In the genomic region with DNA sequence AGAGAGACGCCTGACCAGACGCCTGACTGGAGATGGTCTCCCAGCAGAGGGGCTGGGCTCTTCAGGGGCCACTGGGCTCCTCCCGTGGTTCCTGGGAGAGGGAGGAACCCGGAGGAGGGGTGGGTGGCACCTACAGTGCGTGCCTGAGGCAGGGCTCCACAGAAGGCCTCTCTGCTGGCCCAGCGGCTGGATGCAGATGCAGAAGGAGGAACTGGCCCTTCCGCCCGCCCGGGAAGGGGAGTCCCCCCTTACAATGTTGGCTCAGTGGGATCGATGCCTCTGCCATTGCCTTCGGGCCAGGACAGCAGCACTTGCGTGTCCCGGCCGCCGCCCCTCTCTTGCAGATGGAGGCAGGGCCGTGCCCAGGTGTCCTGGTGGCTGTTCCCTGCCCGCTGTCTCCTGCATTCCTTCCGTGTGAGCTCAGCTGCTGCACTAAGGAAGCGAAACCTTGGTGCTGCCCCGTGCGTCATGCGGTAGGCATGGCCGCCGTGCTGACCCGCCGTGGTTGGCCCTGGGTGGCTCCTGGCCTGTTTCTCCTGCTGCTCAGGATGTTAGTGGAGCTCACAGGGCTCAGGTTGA, we compare ENCODE assay signal across 9 cellular contexts. TPM values are rescaled to one million over a fixed set of nuclear protein-coding genes. Genes with fewer than 3 reads are reported as not detected.
DNase-seq lines count a peak whose midpoint lies in the region; ATAC-seq and TF ChIP-seq lines count a peak whose summit lies in the region.
"Had no signal": no experiment of that assay in that cellular context is flagged by ENCODE, and none has a peak within 500 bp of the region (broad histone marks: within the 10 kb centered on the region; RNA-seq: fewer than 3 reads in every experiment).

No MANE protein-coding gene starts in this region.

- H2AFZ ChIP-seq in neural progenitor cell (replicated peaks): no peak overlapping the region

- peak; percentile 82 for DNase-seq in 8988T
- DNase-seq in MV-4-11 (lab: John Stamatoyannopoulos, UW): peak; percentile 78
- DNase-seq in memory B cell (ENCODE audit: low spot score in 2 of 2): no peak
- DNase-seq in neural progenitor cell (ENCODE audit: low spot score): no peak
- no peak for DNase-seq in OCI-M2 (lab: John Stamatoyannopoulos, UW; ENCODE audit: unreplicated experiment)
- DNase-seq in NCI-H748 (lab: John Stamatoyannopoulos, UW; ENCODE audit: unreplicated experiment): no peak
- DNase-seq in SJCRH30: no peak

- H4K20me1 ChIP-seq in neural progenitor cell (ENCODE audit: low read depth): peaks cover 32% of the 10 kb centered on the region

- no peak overlapping the region for H3K9ac ChIP-seq in neural progenitor cell

- peak overlapping the region; percentile 73 for H3K4me3 Mint-ChIP-seq in dendritic cell treated with granulocyte-macrophage colony-stimulating factor and Interleukin-4, amounts not matched to agents 40 ng/mL and 50 ng/mL, for 4 days
- H3K4me3 Mint-ChIP-seq in memory B cell (peak overlapping the region; percentile 79), neural progenitor cell (no peak overlapping the region)

- H3K4me2 ChIP-seq in neural progenitor cell: no peak overlapping the region

- H3K79me2 ChIP-seq in neural progenitor cell (ENCODE audit: low read depth): peaks cover 24% of the 10 kb centered on the region

- no peak for TF ChIP-seq CTCF in neural progenitor cell (IDR thresholded peaks at IDR 0.05)

- H3F3A ChIP-seq in neural progenitor cell (ENCODE audit: low read depth): no peaks in the 10 kb centered on the region

- H3K9me3 ChIP-seq in neural progenitor cell (ENCODE audit: low read depth) (no peaks in the 10 kb centered on the region), SJCRH30 (replicated peaks) (no peaks in the 10 kb centered on the region)

- H3K9me3 Mint-ChIP-seq in dendritic cell treated with granulocyte-macrophage colony-stimulating factor and Interleukin-4, amounts not matched to agents 40 ng/mL and 50 ng/mL, for 4 days: no peaks in the 10 kb centered on the region
- H3K9me3 Mint-ChIP-seq in memory B cell (no peaks in the 10 kb centered on the region), neural progenitor cell (no peaks in the 10 kb centered on the region)
- H3K9me3 Mint-ChIP-seq: T-cell had no signal

- peaks cover 81% of the 10 kb centered on the region for H3K4me1 Mint-ChIP-seq in dendritic cell treated with granulocyte-macrophage colony-stimulating factor and Interleukin-4, amounts not matched to agents 40 ng/mL and 50 ng/mL, for 4 days (ENCODE audit: low read depth)
- H3K4me1 Mint-ChIP-seq in memory B cell (peaks cover 6% of the 10 kb centered on the region), neural progenitor cell (peaks cover 42% of the 10 kb centered on the region)

- H3K27me3 Mint-ChIP-seq in dendritic cell treated with granulocyte-macrophage colony-stimulating factor and Interleukin-4, amounts not matched to agents 40 ng/mL and 50 ng/mL, for 4 days: peaks cover 5% of the 10 kb centered on the region
- peaks cover 18% of the 10 kb centered on the region for H3K27me3 Mint-ChIP-seq in memory B cell
- H3K27me3 Mint-ChIP-seq in neural progenitor cell (ENCODE audit: insufficient read depth, low read depth): peaks cover 2% of the 10 kb centered on the region
- H3K27me3 Mint-ChIP-seq: T-cell had no signal

- intact Hi-C loops in dendritic cell treated with granulocyte-macrophage colony-stimulating factor and Interleukin-4, amounts not matched to agents 40 ng/mL and 50 ng/mL, for 4 days (cut with micrococcal nuclease): loop anchor here (2.0 kb wide), 1 partner anchor 15 kb away; the partner anchor contains the start of gene BAIAP2

- peak; percentile 84 for ATAC-seq in memory B cell (ENCODE audit: low read depth)

- peak overlapping the region; percentile 98 for H3K27ac Mint-ChIP-seq in dendritic cell treated with granulocyte-macrophage colony-stimulating factor and Interleukin-4, amounts not matched to agents 40 ng/mL and 50 ng/mL, for 4 days
- H3K27ac Mint-ChIP-seq in memory B cell: no peak overlapping the region
- H3K27ac Mint-ChIP-seq in neural progenitor cell: no peak overlapping the region

- no peak overlapping the region for H3K4me3 ChIP-seq in neural progenitor cell
- no peak overlapping the region for H3K4me3 ChIP-seq in SJCRH30

- no peak overlapping the region for H3K27ac ChIP-seq in neural progenitor cell
- no peak overlapping the region for H3K27ac ChIP-seq in SJCRH30

- H3K4me1 ChIP-seq in neural progenitor cell (peaks cover 22% of the 10 kb centered on the region), SJCRH30 (peaks cover 15% of the 10 kb centered on the region)

- H3K27me3 ChIP-seq in neural progenitor cell (no peaks in the 10 kb centered on the region), SJCRH30 (no peaks in the 10 kb centered on the region)

- H3K36me3 Mint-ChIP-seq in dendritic cell treated with granulocyte-macrophage colony-stimulating factor and Interleukin-4, amounts not matched to agents 40 ng/mL and 50 ng/mL, for 4 days (ENCODE audit: low read depth): peaks cover 58% of the 10 kb centered on the region
- H3K36me3 Mint-ChIP-seq in memory B cell (no peaks in the 10 kb centered on the region), neural progenitor cell (peaks cover 3% of the 10 kb centered on the region)
- H3K36me3 Mint-ChIP-seq: T-cell had no signal

- no peaks in the 10 kb centered on the region for H3K36me3 ChIP-seq in neural progenitor cell
- H3K36me3 ChIP-seq in SJCRH30: no peaks in the 10 kb centered on the region

RNA-seq across cellular contexts. Expression of gene BAIAP2, which starts 15.1 kb away (rescaled TPM):
- 15.6 and 16.1 TPM in 2 replicates for total RNA-seq in neural progenitor cell (ENCODE audit: low replicate concordance)
- total RNA-seq in SJCRH30 (2014; rRNA removed; shearing (Covaris generic)): 22.1 and 26.0 TPM in 2 replicates

RNA-seq across cellular contexts. Expression of gene CHMP6, which starts 58.4 kb away (rescaled TPM):
- total RNA-seq in neural progenitor cell (ENCODE audit: low replicate concordance): 11.5 and 20.9 TPM in 2 replicates
- total RNA-seq in SJCRH30 (2014; rRNA removed; shearing (Covaris generic)): 23.5 and 27.6 TPM in 2 replicates

Comparison
In these comparisons a context has a peak if more than half of its experiments do, and no peak if none do; other contexts are left out.
1. DNase-seq: peak in 8988T (single experiment) and MV-4-11 (single experiment); none in memory B cell (0 of 2), neural progenitor cell (single experiment), OCI-M2 (single experiment), NCI-H748 (single experiment) and SJCRH30 (0 of 2).